Comparison of ENCODE assay signal across 18 cellular contexts in the genomic region with DNA sequence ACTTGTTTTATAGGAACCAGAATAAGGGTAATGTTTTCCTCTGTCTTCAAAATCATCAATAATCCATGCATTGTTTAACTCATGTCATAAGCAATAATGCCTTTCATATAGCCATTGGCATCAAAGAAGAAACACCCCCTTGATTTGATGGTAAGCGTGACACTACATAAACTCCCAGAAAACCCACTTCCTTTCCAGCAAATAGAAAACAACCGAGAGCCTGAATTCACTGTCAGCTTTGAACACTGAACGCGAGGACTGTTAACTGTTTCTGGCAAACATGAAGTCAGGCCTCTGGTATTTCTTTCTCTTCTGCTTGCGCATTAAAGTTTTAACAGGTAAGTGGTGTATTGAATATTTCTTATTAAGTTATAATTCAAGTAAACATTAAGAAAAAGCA. TPM values are rescaled to one million over a fixed set of nuclear protein-coding genes. Genes with fewer than 3 reads are reported as not detected.
DNase-seq lines count a peak whose midpoint lies in the region; ATAC-seq and TF ChIP-seq lines count a peak whose summit lies in the region.
"Had no signal": no experiment of that assay in that cellular context is flagged by ENCODE, and none has a peak within 500 bp of the region (broad histone marks: within the 10 kb centered on the region; RNA-seq: fewer than 3 reads in every experiment).

A gene with protein sequence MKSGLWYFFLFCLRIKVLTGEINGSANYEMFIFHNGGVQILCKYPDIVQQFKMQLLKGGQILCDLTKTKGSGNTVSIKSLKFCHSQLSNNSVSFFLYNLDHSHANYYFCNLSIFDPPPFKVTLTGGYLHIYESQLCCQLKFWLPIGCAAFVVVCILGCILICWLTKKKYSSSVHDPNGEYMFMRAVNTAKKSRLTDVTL (plus strand): TSS at position 229 of the 400 bp plus-strand sequence. CDS start 52 bp downstream, at position 281.

- peaks cover 43% of the 10 kb centered on the region for H3K36me3 Mint-ChIP-seq in activated CD8-positive, alpha-beta memory T cell treated with anti-CD3 and anti-CD28 coated beads, Interleukin-2, amount 10 ng/mL, durations not matched to agents 7 days and 5 days
- H3K36me3 Mint-ChIP-seq in T-helper 17 cell (ENCODE audit: low read depth) = peaks cover 12% of the 10 kb centered on the region
- peaks cover 61% of the 10 kb centered on the region for H3K36me3 Mint-ChIP-seq in activated naive CD8-positive, alpha-beta T cell treated with anti-CD3 and anti-CD28 coated beads for 36 hours

- H3K4me3 Mint-ChIP-seq in activated CD8-positive, alpha-beta memory T cell treated with anti-CD3 and anti-CD28 coated beads, Interleukin-2, amount 10 ng/mL, durations not matched to agents 7 days and 5 days = peak within 1 kb of the TSS; percentile 88
- peak within 1 kb of the TSS; percentile 96 for H3K4me3 Mint-ChIP-seq in T-helper 17 cell
- peak within 1 kb of the TSS; percentile 94 for H3K4me3 Mint-ChIP-seq in activated naive CD8-positive, alpha-beta T cell treated with anti-CD3 and anti-CD28 coated beads for 36 hours
- H3K4me3 Mint-ChIP-seq: nephron had no signal

- H3K27me3 Mint-ChIP-seq in activated CD8-positive, alpha-beta memory T cell treated with anti-CD3 and anti-CD28 coated beads, Interleukin-2, amount 10 ng/mL, durations not matched to agents 7 days and 5 days = no peaks in the 10 kb centered on the region
- no peaks in the 10 kb centered on the region for H3K27me3 Mint-ChIP-seq in T-helper 17 cell
- H3K27me3 Mint-ChIP-seq in activated naive CD8-positive, alpha-beta T cell treated with anti-CD3 and anti-CD28 coated beads for 36 hours = no peaks in the 10 kb centered on the region

- no peaks in the 10 kb centered on the region for H3K9me3 Mint-ChIP-seq in activated CD8-positive, alpha-beta memory T cell treated with anti-CD3 and anti-CD28 coated beads, Interleukin-2, amount 10 ng/mL, durations not matched to agents 7 days and 5 days (ENCODE audit: low read depth)
- H3K9me3 Mint-ChIP-seq in activated naive CD8-positive, alpha-beta T cell treated with anti-CD3 and anti-CD28 coated beads for 36 hours = peaks cover 8% of the 10 kb centered on the region
- H3K9me3 Mint-ChIP-seq: nephron had no signal

- H3K27ac ChIP-seq in spleen (peak within 1 kb of the TSS; percentile 10 to 72 (median 47)), thyroid gland (no peak within 1 kb of the TSS)
- H3K27ac ChIP-seq: brain microvascular endothelial cell, left lung had no signal

- H3K4me3 ChIP-seq in spleen (peak within 1 kb of the TSS; percentile 3 to 57 (median 21)), thyroid gland (replicated peaks in 1 of 3) (no peak within 1 kb of the TSS)

- no peak for TF ChIP-seq POLR2A in spleen (IDR thresholded peaks at IDR 0.05)
- TF ChIP-seq POLR2A in thyroid gland (IDR thresholded peaks at IDR 0.05) = no peak

- 39 to 47% (median 42%) methylated on average over 5 of the region's 5 CpGs for WGBS in spleen, 5 donors
- 74 to 75% methylated on average over 5 of the region's 5 CpGs for WGBS in thyroid gland, 2 donors

- TF ChIP-seq CTCF in spleen (IDR thresholded peaks at IDR 0.05 in 8 of 11, conservative IDR thresholded peaks at IDR 0.05 in 3 of 11) (no peak), thyroid gland (IDR thresholded peaks at IDR 0.05) (no peak)

- peak within 1 kb of the TSS; percentile 85 for H3K27ac Mint-ChIP-seq in activated CD8-positive, alpha-beta memory T cell treated with anti-CD3 and anti-CD28 coated beads, Interleukin-2, amount 10 ng/mL, durations not matched to agents 7 days and 5 days
- H3K27ac Mint-ChIP-seq in T-helper 17 cell = peak within 1 kb of the TSS; percentile 99
- H3K27ac Mint-ChIP-seq in activated naive CD8-positive, alpha-beta T cell treated with anti-CD3 and anti-CD28 coated beads for 36 hours = peak within 1 kb of the TSS; percentile 92
- H3K27ac Mint-ChIP-seq: nephron had no signal

- no peaks in the 10 kb centered on the region for H3K36me3 ChIP-seq in spleen
- no peaks in the 10 kb centered on the region for H3K36me3 ChIP-seq in thyroid gland
- H3K36me3 ChIP-seq: brain microvascular endothelial cell, left lung had no signal

- ATAC-seq in activated CD8-positive, alpha-beta memory T cell treated with anti-CD3 and anti-CD28 coated beads, Interleukin-2, amount 10 ng/mL, durations not matched to agents 7 days and 5 days = peak; percentile 65
- peak; percentile 75 for ATAC-seq in T-helper 17 cell
- ATAC-seq in HG02588 (IDR thresholded peaks at IDR 0.05; ENCODE audit: unreplicated experiment) = no peak
- ATAC-seq in HG03175 (IDR thresholded peaks at IDR 0.05; ENCODE audit: unreplicated experiment) = no peak
- ATAC-seq: left lung had no signal

- peaks cover 66% of the 10 kb centered on the region for H3K4me1 Mint-ChIP-seq in activated CD8-positive, alpha-beta memory T cell treated with anti-CD3 and anti-CD28 coated beads, Interleukin-2, amount 10 ng/mL, durations not matched to agents 7 days and 5 days
- peaks cover 58% of the 10 kb centered on the region for H3K4me1 Mint-ChIP-seq in T-helper 17 cell
- peaks cover 57% of the 10 kb centered on the region for H3K4me1 Mint-ChIP-seq in activated naive CD8-positive, alpha-beta T cell treated with anti-CD3 and anti-CD28 coated beads for 36 hours
- H3K4me1 Mint-ChIP-seq: nephron had no signal

- H3K4me1 ChIP-seq in spleen = peaks cover 0 to 33% (median 2%) of the 10 kb centered on the region in 6 donors
- H3K4me1 ChIP-seq in thyroid gland = no peaks in the 10 kb centered on the region
- H3K4me1 ChIP-seq: Caco-2, left lung had no signal

- H3K27me3 ChIP-seq in spleen (replicated peaks in 1 of 7) = no peaks in the 10 kb centered on the region
- no peaks in the 10 kb centered on the region for H3K27me3 ChIP-seq in thyroid gland
- H3K27me3 ChIP-seq: brain microvascular endothelial cell, left lung had no signal

- intact Hi-C loops in spleen (cut with DNase I; ENCODE audit: low total_unique reads) = no loop called here
- intact Hi-C loops in thyroid gland (cut with DNase I) = no loop called here

- CTCF ChIA-PET in activated CD8-positive, alpha-beta memory T cell treated with anti-CD3 and anti-CD28 coated beads, Interleukin-2, amount 10 ng/mL, durations not matched to agents 7 days and 5 days (lab: Charles Lee) = interaction anchor here (1.5 kb wide), 1 partner anchor 107 kb away, joined by 3 read pairs; no protein-coding TSS in a partner anchor

- H3K9me3 ChIP-seq in T-helper 17 cell (ENCODE audit: control insufficient read depth, low read length, poor library complexity, severe bottlenecking) (no peaks in the 10 kb centered on the region), spleen (no peaks in the 10 kb centered on the region), thyroid gland (no peaks in the 10 kb centered on the region)
- H3K9me3 ChIP-seq: Caco-2, left lung had no signal

- peak; percentile 72 for DNase-seq in activated CD8-positive, alpha-beta memory T cell treated with anti-CD3 and anti-CD28 coated beads, Interleukin-2, amount 10 ng/mL, durations not matched to agents 7 days and 5 days
- no peak for DNase-seq in activated CD8-positive, alpha-beta memory T cell treated with anti-CD3 and anti-CD28 coated beads, Interleukin-2, amount 50 U/mL, for 4 hours
- DNase-seq in T-helper 17 cell (peak in 1 of 3 donors; percentile 42), spleen (no peak), thyroid gland (no peak)
- DNase-seq in activated naive CD8-positive, alpha-beta T cell treated with anti-CD3 and anti-CD28 coated beads for 36 hours = peak; percentile 47
- DNase-seq: brain microvascular endothelial cell; Caco-2; GDM1; left lung; NCI-H2107; Right ventricle myocardium superior; stimulated activated CD4-positive, alpha-beta T cell treated with anti-CD3 and anti-CD28 coated beads, Interleukin-4, amount 100 ng/mL, for 1 hour had no signal

RNA-seq across cellular contexts. Expression of the gene that starts here (rescaled TPM):
- 10 to 100 TPM; 26.9 to 49.7 TPM for total RNA-seq in activated CD8-positive, alpha-beta memory T cell treated with anti-CD3 and anti-CD28 coated beads, Interleukin-2, amount 10 ng/mL, durations not matched to agents 7 days and 5 days
- total RNA-seq in T-helper 17 cell (100 to 1,000 TPM in 1 of 2 donors, 10 to 100 TPM in 1; 71.5 to 122 TPM), spleen (1 to 10 TPM; 2.4 to 5.0 (median 3.7) TPM), thyroid gland (1 to 10 TPM in 2 of 4 donors, under 1 TPM in 1, not detected in 1; 0.59 to 1.2 (median 1.0) TPM)
- 100 to 1,000 TPM in 1 of 2 experiments, 10 to 100 TPM in 1; 99.2 to 101 TPM for total RNA-seq in activated naive CD8-positive, alpha-beta T cell treated with anti-CD3 and anti-CD28 coated beads for 36 hours
- polyA plus RNA-seq in spleen = 1 to 10 TPM; 1.2 to 3.5 (median 1.6) TPM
- total RNA-seq: A673, Caco-2, renal cortical epithelial cell, Right ventricle myocardium superior had no signal

Comparison
In these comparisons a context has a peak if more than half of its experiments do, and no peak if none do; other contexts are left out.
1. RNA of the gene that starts here (total RNA-seq): 71.5 to 122 TPM in T-helper 17 cell, 99.2 to 101 TPM in activated naive CD8-positive, alpha-beta T cell treated with anti-CD3 and anti-CD28 coated beads for 36 hours and 26.9 to 49.7 TPM in activated CD8-positive, alpha-beta memory T cell treated with anti-CD3 and anti-CD28 coated beads, Interleukin-2, amount 10 ng/mL, durations not matched to agents 7 days and 5 days; 2.4 to 5.0 TPM in spleen and 0.59 to 1.2 TPM in thyroid gland; every median in the first group is over 4 times any median in the second.
2. DNase-seq: peak in activated CD8-positive, alpha-beta memory T cell treated with anti-CD3 and anti-CD28 coated beads, Interleukin-2, amount 10 ng/mL, durations not matched to agents 7 days and 5 days (single experiment) and activated naive CD8-positive, alpha-beta T cell treated with anti-CD3 and anti-CD28 coated beads for 36 hours (single experiment); none in activated CD8-positive, alpha-beta memory T cell treated with anti-CD3 and anti-CD28 coated beads, Interleukin-2, amount 50 U/mL, for 4 hours (single experiment), spleen (single experiment) and thyroid gland (0 of 2).
3. ATAC-seq: peak in activated CD8-positive, alpha-beta memory T cell treated with anti-CD3 and anti-CD28 coated beads, Interleukin-2, amount 10 ng/mL, durations not matched to agents 7 days and 5 days (single experiment) and T-helper 17 cell (single experiment); none in HG02588 (single experiment) and HG03175 (single experiment).
4. H3K27ac ChIP-seq: peak in spleen (8 of 8); none in thyroid gland (0 of 3).
5. H3K4me3 ChIP-seq: peak in spleen (8 of 8); none in thyroid gland (0 of 3).
6. Peak in every context shown above with its lines, with median percentiles within 50 percentile points of each other: H3K27ac Mint-ChIP-seq and H3K4me3 Mint-ChIP-seq.